In the genomic region with DNA sequence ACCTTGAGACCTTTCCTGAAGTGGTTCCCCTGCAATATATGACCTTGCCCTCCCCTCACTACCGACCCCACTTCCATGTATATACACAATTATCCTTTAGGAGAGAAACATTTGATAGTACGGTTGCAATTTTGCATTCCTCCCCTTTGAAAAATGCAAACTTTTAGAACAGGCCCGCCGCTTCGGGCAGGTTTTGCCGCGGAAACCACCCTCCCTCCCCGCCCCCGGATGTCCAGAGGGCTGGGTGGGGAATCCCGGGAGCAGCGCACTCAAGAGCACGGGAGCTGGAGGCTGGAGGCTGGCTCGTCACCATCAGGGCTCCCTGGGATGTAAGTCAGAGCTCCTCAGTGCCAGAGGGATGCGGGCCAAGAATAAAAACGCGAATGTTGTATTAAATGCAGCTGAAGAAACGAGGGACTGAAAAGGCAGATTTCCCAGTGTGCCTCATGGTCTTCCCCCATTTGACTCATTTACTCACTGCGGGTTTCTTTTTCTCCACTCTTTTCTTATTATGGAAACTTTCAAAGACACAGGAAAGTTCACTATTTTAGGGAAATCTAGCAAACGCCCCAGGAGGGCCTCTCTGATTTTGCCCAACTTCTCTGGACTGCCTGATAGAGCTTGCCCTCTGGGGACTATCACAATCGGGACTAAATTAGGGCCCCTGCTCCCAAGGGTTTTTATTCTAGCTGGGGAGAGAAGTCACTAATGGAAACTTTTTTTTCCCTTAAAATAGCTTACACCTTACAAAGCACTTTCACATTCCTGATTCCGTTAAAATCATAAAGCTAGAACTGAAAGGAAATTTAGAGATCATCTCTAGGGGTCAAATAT, we compare ENCODE assay signal across 8 cellular contexts. TPM values are rescaled to one million over a fixed set of nuclear protein-coding genes. Genes with fewer than 3 reads are reported as not detected.
DNase-seq lines count a peak whose midpoint lies in the region; ATAC-seq and TF ChIP-seq lines count a peak whose summit lies in the region.

No MANE protein-coding gene starts in this region.

- H3K4me1 Mint-ChIP-seq in activated CD8-positive, alpha-beta T cell treated with anti-CD3 and anti-CD28 coated beads for 36 hours (ENCODE audit: low read depth), result peaks cover 57% of the 10 kb centered on the region

- peaks cover 13% of the 10 kb centered on the region for H3K79me2 ChIP-seq in GM23248 (ENCODE audit: insufficient read depth)

- no peaks in the 10 kb centered on the region for H4K20me1 ChIP-seq in GM23248 (ENCODE audit: insufficient read depth)

- in situ Hi-C loops in GM23248 (cut with MboI), result no loop called here

- peak overlapping the region; percentile 99 for H3K27ac Mint-ChIP-seq in activated CD8-positive, alpha-beta T cell treated with anti-CD3 and anti-CD28 coated beads for 36 hours

- H3K9ac ChIP-seq in GM23248, result peak overlapping the region; percentile 61

- peak overlapping the region; percentile 84 for H3K4me3 Mint-ChIP-seq in activated CD8-positive, alpha-beta T cell treated with anti-CD3 and anti-CD28 coated beads for 36 hours

- H3K36me3 ChIP-seq in GM23248 (ENCODE audit: low read depth), result no peaks in the 10 kb centered on the region
- no peaks in the 10 kb centered on the region for H3K36me3 ChIP-seq in esophagus muscularis mucosa

- H3K27me3 Mint-ChIP-seq in activated CD8-positive, alpha-beta T cell treated with anti-CD3 and anti-CD28 coated beads for 36 hours, result no peaks in the 10 kb centered on the region

- TF ChIP-seq EP300 in esophagus muscularis mucosa (IDR thresholded peaks at IDR 0.05), result no peak

- peaks cover 35% of the 10 kb centered on the region for H3F3A ChIP-seq in GM23248 (ENCODE audit: insufficient read depth)

- no peaks in the 10 kb centered on the region for H3K9me2 ChIP-seq in GM23248 (ENCODE audit: insufficient read depth)

- H3K36me3 Mint-ChIP-seq in activated CD8-positive, alpha-beta T cell treated with anti-CD3 and anti-CD28 coated beads for 36 hours (ENCODE audit: low read depth), result peaks cover 11% of the 10 kb centered on the region

- no peaks in the 10 kb centered on the region for H3K9me3 ChIP-seq in GM23248 (ENCODE audit: low read depth)
- no peaks in the 10 kb centered on the region for H3K9me3 ChIP-seq in esophagus muscularis mucosa

- 4 to 6% methylated on average over 21 of the region's 21 CpGs for WGBS in GM23248 (ENCODE audit: low coverage in 1 of 2, low lambda C conversion rate in 2 of 2, missing lambda C conversion rate in 2 of 2), 2 experiments
- WGBS in esophagus muscularis mucosa, result 15% methylated on average over 21 of the region's 21 CpGs

- H2AFZ ChIP-seq in GM23248, result peak overlapping the region; percentile 35

- intact Hi-C loops in activated CD8-positive, alpha-beta T cell treated with anti-CD3 and anti-CD28 coated beads for 36 hours (cut with micrococcal nuclease), result loop anchor here (5.0 kb wide), 1 partner anchor 34 kb away; no protein-coding TSS in a partner anchor
- intact Hi-C loops in esophagus muscularis mucosa (cut with DNase I), result loop anchor here (5.0 kb wide), 1 partner anchor 51 kb away; no protein-coding TSS in a partner anchor

- ATAC-seq in activated CD8-positive, alpha-beta T cell treated with anti-CD3 and anti-CD28 coated beads for 36 hours, result no peak
- ATAC-seq in HG03520 (IDR thresholded peaks at IDR 0.05; ENCODE audit: unreplicated experiment), result no peak

- H3K4me3 ChIP-seq in GM23248 (peak overlapping the region; percentile 39), esophagus muscularis mucosa (peak overlapping the region; percentile 43 to 47 (median 44))

- H3K9me3 Mint-ChIP-seq in activated CD8-positive, alpha-beta T cell treated with anti-CD3 and anti-CD28 coated beads for 36 hours, result no peaks in the 10 kb centered on the region

- no peak for TF ChIP-seq POLR2A in esophagus muscularis mucosa (IDR thresholded peaks at IDR 0.05; ENCODE audit: low read depth)

- TF ChIP-seq CTCF in 22Rv1 (IDR thresholded peaks at IDR 0.05), result no peak
- TF ChIP-seq CTCF in activated CD8-positive, alpha-beta T cell treated with anti-CD3 and anti-CD28 coated beads for 36 hours (IDR thresholded peaks at IDR 0.05), result no peak
- no peak for TF ChIP-seq CTCF in esophagus muscularis mucosa (IDR thresholded peaks at IDR 0.05)

- H3K27ac ChIP-seq in 22Rv1 (peak overlapping the region; percentile 99), GM23248 (peak overlapping the region; percentile 95), esophagus muscularis mucosa (replicated peaks in 1 of 4) (peak overlapping the region; percentile 99 to 100 (median 99))

- DNase-seq in GM23248 (peak; percentile 96), esophagus muscularis mucosa (ENCODE audit: extremely low spot score) (no peak), myocyte (ENCODE audit: low read depth) (peak; percentile 73), OCI-M1 (lab: John Stamatoyannopoulos, UW) (no peak), NCI-H1105 (lab: John Stamatoyannopoulos, UW) (no peak)
- peak; percentile 57 for DNase-seq in activated CD8-positive, alpha-beta T cell treated with anti-CD3 and anti-CD28 coated beads for 36 hours

- H3K4me2 ChIP-seq in GM23248 (ENCODE audit: unreplicated experiment), result peak overlapping the region; percentile 68

- peaks cover 23% of the 10 kb centered on the region for H3K4me1 ChIP-seq in GM23248 (ENCODE audit: insufficient read depth)
- peaks cover 39 to 45% (median 42%) of the 10 kb centered on the region in 4 donors for H3K4me1 ChIP-seq in esophagus muscularis mucosa

- CTCF ChIA-PET in activated CD8-positive, alpha-beta T cell treated with anti-CD3 and anti-CD28 coated beads for 36 hours (lab: Charles Lee), result interaction anchor here (1.3 to 2.6 kb wide), 3 partner anchors 9 to 27 kb away, joined by 7 to 12 read pairs (median 8); no protein-coding TSS in a partner anchor

- POLR2A ChIA-PET in activated CD8-positive, alpha-beta T cell treated with anti-CD3 and anti-CD28 coated beads for 36 hours (lab: Charles Lee), result interaction anchor here (0.6 to 1.6 kb wide), 6 partner anchors 14 to 171 kb away, joined by 3 to 5 read pairs (median 4); no protein-coding TSS in a partner anchor

- no peaks in the 10 kb centered on the region for H3K27me3 ChIP-seq in GM23248 (replicated peaks; ENCODE audit: insufficient read depth)
- peaks cover 0 to 5% (median 0%) of the 10 kb centered on the region in 4 donors for H3K27me3 ChIP-seq in esophagus muscularis mucosa

RNA-seq across cellular contexts. Expression of gene USP3, which starts 2.9 kb away (rescaled TPM):
- 21.0 and 24.5 TPM in 2 replicates for total RNA-seq in GM23248 (2014; rRNA removed; shearing (Covaris generic))
- polyA plus RNA-seq in GM23248 (2016; fragmentation: Nextera tagmentation; extraction: Ambion mirVana), result 15.4 and 16.1 TPM in 2 replicates
- total RNA-seq in activated CD8-positive, alpha-beta T cell treated with anti-CD3 and anti-CD28 coated beads for 36 hours, result 10 to 100 TPM; 57.1 to 58.6 TPM
- total RNA-seq in esophagus muscularis mucosa (10 to 100 TPM; 40.1 to 46.5 (median 41.3) TPM), myocyte (27.1 and 28.6 TPM in 2 replicates)
- polyA plus RNA-seq in myocyte (2012), result 13.9 TPM

Comparison
In these comparisons a context has a peak if more than half of its experiments do, and no peak if none do; other contexts are left out.
1. DNase-seq: peak in GM23248 (single experiment), activated CD8-positive, alpha-beta T cell treated with anti-CD3 and anti-CD28 coated beads for 36 hours (single experiment) and myocyte (single experiment); none in esophagus muscularis mucosa (single experiment), OCI-M1 (single experiment) and NCI-H1105 (single experiment).
2. Peak in every context shown above with its lines, with median percentiles within 50 percentile points of each other: H3K27ac ChIP-seq.